Comparison of ENCODE assay signal across 27 cellular contexts in the genomic region with DNA sequence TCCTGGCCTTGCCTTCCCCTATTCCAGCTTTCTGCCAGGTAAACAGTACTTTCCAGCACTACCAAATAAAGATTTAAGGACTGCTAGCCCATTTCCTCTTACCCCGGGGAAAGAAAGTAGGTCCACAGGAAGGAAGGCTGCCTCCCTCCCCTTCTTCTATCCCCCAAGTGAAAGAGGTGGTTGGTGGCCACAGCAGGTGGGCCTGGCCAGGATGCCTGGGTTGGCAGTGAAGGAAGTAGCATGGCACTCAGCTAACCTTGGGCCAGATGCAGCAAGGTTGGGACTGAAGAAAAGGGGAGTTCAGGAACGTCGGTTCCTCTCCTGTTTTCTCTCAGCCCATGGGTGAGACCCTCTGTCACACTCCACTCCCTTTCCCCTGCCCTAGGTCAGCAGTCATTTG. TPM values are rescaled to one million over a fixed set of nuclear protein-coding genes. Genes with fewer than 3 reads are reported as not detected.
A peak's percentile ranks its signal among the peaks of the same experiment; 100 is the strongest.
DNase-seq lines count a peak whose midpoint lies in the region; ATAC-seq and TF ChIP-seq lines count a peak whose summit lies in the region.
"Had no signal": no experiment of that assay in that cellular context is flagged by ENCODE, and none has a peak within 500 bp of the region (broad histone marks: within the 10 kb centered on the region; RNA-seq: fewer than 3 reads in every experiment).

No MANE protein-coding gene starts in this region.

- H3K9me3 ChIP-seq in Loucy (ENCODE audit: insufficient read depth, low read depth, low read length), result no peaks in the 10 kb centered on the region
- H3K9me3 ChIP-seq in smooth muscle cell (replicated peaks; ENCODE audit: low read depth), result no peaks in the 10 kb centered on the region
- H3K9me3 ChIP-seq: HAP-1 had no signal

- no peak for ATAC-seq in activated naive CD8-positive, alpha-beta T cell treated with anti-CD3 and anti-CD28 coated beads, Interleukin-2, amount 10 ng/mL, durations not matched to agents 7 days and 5 days (ENCODE audit: low read depth)
- ATAC-seq in stimulated activated naive B cell treated with anti-CD40 and anti-IgM and Interleukin-4, amounts not matched to agents 10 μg/mL and 1 μg/mL and 100 μg/mL, for 72 hours (replicated peaks), result no peak
- ATAC-seq: activated CD4-positive, CD25-positive, alpha-beta regulatory T cell treated with anti-CD3 and anti-CD28 coated beads, Interleukin-2, amount 50 U/mL, for 24 hours; left lobe of liver; naive thymus-derived CD8-positive, alpha-beta T cell; right cardiac atrium; Right ventricle myocardium inferior had no signal

- H4K20me1 ChIP-seq in Loucy (ENCODE audit: insufficient read depth, low read length, poor library complexity, severe bottlenecking) (no peaks in the 10 kb centered on the region), smooth muscle cell (ENCODE audit: low read depth) (no peaks in the 10 kb centered on the region)

- H3K27ac Mint-ChIP-seq in activated naive CD4-positive, alpha-beta T cell treated with anti-CD3 and anti-CD28 coated beads, Interleukin-2, amount 50 U/mL, for 24 hours, result peak overlapping the region; percentile 27
- H3K27ac Mint-ChIP-seq in activated naive CD8-positive, alpha-beta T cell treated with anti-CD3 and anti-CD28 coated beads, Interleukin-2, amount 10 ng/mL, durations not matched to agents 7 days and 5 days, result no peak overlapping the region
- peak overlapping the region; percentile 65 for H3K27ac Mint-ChIP-seq in stimulated activated naive B cell treated with anti-CD40 and anti-IgM and Interleukin-4, amounts not matched to agents 10 μg/mL and 1 μg/mL and 100 μg/mL, for 72 hours

- H2AFZ ChIP-seq in Loucy (ENCODE audit: low read length), result no peak overlapping the region
- no peak overlapping the region for H2AFZ ChIP-seq in smooth muscle cell (ENCODE audit: low read depth)
- H2AFZ ChIP-seq: parathyroid adenoma had no signal

- TF ChIP-seq CTCF in Loucy (conservative IDR thresholded peaks at IDR 0.05; ENCODE audit: low read length), result no peak
- TF ChIP-seq CTCF in smooth muscle cell (IDR thresholded peaks at IDR 0.05; ENCODE audit: borderline replicate concordance, insufficient read depth, poor library complexity, severe bottlenecking), result no peak

- H3K9me3 Mint-ChIP-seq in activated naive CD4-positive, alpha-beta T cell treated with anti-CD3 and anti-CD28 coated beads, Interleukin-2, amount 50 U/mL, for 24 hours, result no peaks in the 10 kb centered on the region
- no peaks in the 10 kb centered on the region for H3K9me3 Mint-ChIP-seq in activated naive CD8-positive, alpha-beta T cell treated with anti-CD3 and anti-CD28 coated beads, Interleukin-2, amount 10 ng/mL, durations not matched to agents 7 days and 5 days
- peaks cover 0 to 2% of the 10 kb centered on the region in 2 donors for H3K9me3 Mint-ChIP-seq in stimulated activated naive B cell treated with anti-CD40 and anti-IgM and Interleukin-4, amounts not matched to agents 10 μg/mL and 1 μg/mL and 100 μg/mL, for 72 hours
- H3K9me3 Mint-ChIP-seq: CD14-positive monocyte; naive thymus-derived CD8-positive, alpha-beta T cell had no signal

- peaks cover 14% of the 10 kb centered on the region for H3K36me3 Mint-ChIP-seq in activated naive CD4-positive, alpha-beta T cell treated with anti-CD3 and anti-CD28 coated beads, Interleukin-2, amount 50 U/mL, for 24 hours
- peaks cover 26% of the 10 kb centered on the region for H3K36me3 Mint-ChIP-seq in activated naive CD8-positive, alpha-beta T cell treated with anti-CD3 and anti-CD28 coated beads, Interleukin-2, amount 10 ng/mL, durations not matched to agents 7 days and 5 days
- H3K36me3 Mint-ChIP-seq in stimulated activated naive B cell treated with anti-CD40 and anti-IgM and Interleukin-4, amounts not matched to agents 10 μg/mL and 1 μg/mL and 100 μg/mL, for 72 hours, result peaks cover 16 to 53% of the 10 kb centered on the region in 2 donors

- H3K36me3 ChIP-seq in Loucy (ENCODE audit: insufficient read depth, low read length), result peaks cover 3% of the 10 kb centered on the region; the same call in 1 of the 2 replicates
- H3K36me3 ChIP-seq in smooth muscle cell (ENCODE audit: low read depth), result no peaks in the 10 kb centered on the region

- peaks cover 18% of the 10 kb centered on the region for H3F3A ChIP-seq in Loucy (ENCODE audit: low read depth)
- peaks cover 15% of the 10 kb centered on the region for H3F3A ChIP-seq in smooth muscle cell (ENCODE audit: low read depth)

- H3K27ac ChIP-seq in smooth muscle cell (ENCODE audit: low read depth), result no peak overlapping the region
- H3K27ac ChIP-seq: parathyroid adenoma had no signal

- H3K4me1 ChIP-seq in Loucy (ENCODE audit: insufficient read depth, low read length, poor library complexity, severe bottlenecking), result peaks cover 54% of the 10 kb centered on the region
- H3K4me1 ChIP-seq in smooth muscle cell (ENCODE audit: low read depth), result peaks cover 6% of the 10 kb centered on the region
- H3K4me1 ChIP-seq: HAP-1, parathyroid adenoma had no signal

- peaks cover 37% of the 10 kb centered on the region; the same call in 1 of the 2 replicates for H3K79me2 ChIP-seq in Loucy (ENCODE audit: insufficient read depth, low read length)
- peaks cover 28% of the 10 kb centered on the region for H3K79me2 ChIP-seq in smooth muscle cell (ENCODE audit: low read depth)

- H3K4me2 ChIP-seq in Loucy (ENCODE audit: low read depth, low read length, poor library complexity, severe bottlenecking), result peak overlapping the region; percentile 80
- no peak overlapping the region for H3K4me2 ChIP-seq in smooth muscle cell

- peaks cover 60% of the 10 kb centered on the region for H3K4me1 Mint-ChIP-seq in activated naive CD4-positive, alpha-beta T cell treated with anti-CD3 and anti-CD28 coated beads, Interleukin-2, amount 50 U/mL, for 24 hours
- peaks cover 46% of the 10 kb centered on the region for H3K4me1 Mint-ChIP-seq in activated naive CD8-positive, alpha-beta T cell treated with anti-CD3 and anti-CD28 coated beads, Interleukin-2, amount 10 ng/mL, durations not matched to agents 7 days and 5 days
- H3K4me1 Mint-ChIP-seq in stimulated activated naive B cell treated with anti-CD40 and anti-IgM and Interleukin-4, amounts not matched to agents 10 μg/mL and 1 μg/mL and 100 μg/mL, for 72 hours, result peaks cover 49 to 63% of the 10 kb centered on the region in 2 donors

- no peaks in the 10 kb centered on the region for H3K9me2 ChIP-seq in Loucy (replicated peaks; ENCODE audit: low read depth, low read length)

- no peaks in the 10 kb centered on the region for H3K27me3 Mint-ChIP-seq in activated naive CD4-positive, alpha-beta T cell treated with anti-CD3 and anti-CD28 coated beads, Interleukin-2, amount 50 U/mL, for 24 hours
- H3K27me3 Mint-ChIP-seq in activated naive CD8-positive, alpha-beta T cell treated with anti-CD3 and anti-CD28 coated beads, Interleukin-2, amount 10 ng/mL, durations not matched to agents 7 days and 5 days, result peaks cover 3% of the 10 kb centered on the region
- no peaks in the 10 kb centered on the region for H3K27me3 Mint-ChIP-seq in stimulated activated naive B cell treated with anti-CD40 and anti-IgM and Interleukin-4, amounts not matched to agents 10 μg/mL and 1 μg/mL and 100 μg/mL, for 72 hours
- H3K27me3 Mint-ChIP-seq: naive thymus-derived CD8-positive, alpha-beta T cell had no signal

- peak overlapping the region; percentile 3 for H3K4me3 Mint-ChIP-seq in activated naive CD4-positive, alpha-beta T cell treated with anti-CD3 and anti-CD28 coated beads, Interleukin-2, amount 50 U/mL, for 24 hours
- peak overlapping the region; percentile 47 for H3K4me3 Mint-ChIP-seq in activated naive CD8-positive, alpha-beta T cell treated with anti-CD3 and anti-CD28 coated beads, Interleukin-2, amount 10 ng/mL, durations not matched to agents 7 days and 5 days
- peak overlapping the region in 1 of 2 donors; percentile 17 for H3K4me3 Mint-ChIP-seq in stimulated activated naive B cell treated with anti-CD40 and anti-IgM and Interleukin-4, amounts not matched to agents 10 μg/mL and 1 μg/mL and 100 μg/mL, for 72 hours
- H3K4me3 Mint-ChIP-seq: CD14-positive monocyte had no signal

- H3K27me3 ChIP-seq in Loucy (ENCODE audit: insufficient read depth, low read length, poor library complexity, severe bottlenecking) (no peaks in the 10 kb centered on the region), smooth muscle cell (ENCODE audit: low read depth) (no peaks in the 10 kb centered on the region)

- DNase-seq in activated naive CD4-positive, alpha-beta T cell (lab: John Stamatoyannopoulos, UW), result no peak
- DNase-seq in activated naive CD8-positive, alpha-beta T cell treated with anti-CD3 and anti-CD28 coated beads, Interleukin-2, amount 10 ng/mL, durations not matched to agents 7 days and 5 days, result no peak
- DNase-seq in stimulated activated naive B cell treated with anti-CD40 and anti-IgM and Interleukin-4, amounts not matched to agents 10 μg/mL and 1 μg/mL and 100 μg/mL, for 72 hours, result no peak
- DNase-seq in NCI-H526 (lab: John Stamatoyannopoulos, UW) (no peak), smooth muscle cell (lab: John Stamatoyannopoulos, UW; ENCODE audit: unreplicated experiment) (no peak), NCI-H2107 treated with DMSO at 0.1 percent for 48 hours (lab: John Stamatoyannopoulos, UW; ENCODE audit: unreplicated experiment) (no peak)
- DNase-seq: amygdala; cortex of kidney; DMS 273 treated with DMSO at 0.1 percent for 48 hours; head of caudate nucleus; KBM-7; MV-4-11; naive thymus-derived CD8-positive, alpha-beta T cell; NCI-H1694; OCI-M1; right cardiac atrium had no signal

- peak overlapping the region; percentile 51 for H3K4me3 ChIP-seq in Loucy (ENCODE audit: low read length, poor library complexity, severe bottlenecking)
- H3K4me3 ChIP-seq in smooth muscle cell, result no peak overlapping the region
- H3K4me3 ChIP-seq: HAP-1 had no signal

- POLR2A ChIA-PET in activated naive CD8-positive, alpha-beta T cell treated with anti-CD3 and anti-CD28 coated beads, Interleukin-2, amount 10 ng/mL, durations not matched to agents 7 days and 5 days (lab: Charles Lee), result interaction anchor here (1.2 to 6.4 kb wide), 2 partner anchors 13 to 23 kb away, joined by 3 to 101 read pairs; a partner anchor contains a TSS

- WGBS in smooth muscle cell (ENCODE audit: low lambda C conversion rate), result 98% methylated on average over 3 of the region's 3 CpGs

- H3K9ac ChIP-seq in Loucy (ENCODE audit: low read depth, low read length, poor library complexity, severe bottlenecking) (peak overlapping the region; percentile 53), smooth muscle cell (ENCODE audit: low read depth) (no peak overlapping the region)
- H3K9ac ChIP-seq: parathyroid adenoma had no signal

RNA-seq across cellular contexts. Expression of a gene that starts 8.9 kb away (rescaled TPM):
- total RNA-seq in activated naive CD8-positive, alpha-beta T cell treated with anti-CD3 and anti-CD28 coated beads, Interleukin-2, amount 10 ng/mL, durations not matched to agents 7 days and 5 days, result 10 to 100 TPM; 15.4 to 17.6 TPM
- 8.1 and 28.2 TPM in 2 replicates for total RNA-seq in smooth muscle cell
- polyA plus RNA-seq in smooth muscle cell, result 23.5 and 25.9 TPM in 2 replicates

RNA-seq across cellular contexts. Expression of a gene that starts 9.9 kb away (rescaled TPM):
- 1 to 10 TPM; 4.5 to 5.5 TPM for total RNA-seq in activated naive CD8-positive, alpha-beta T cell treated with anti-CD3 and anti-CD28 coated beads, Interleukin-2, amount 10 ng/mL, durations not matched to agents 7 days and 5 days
- total RNA-seq in smooth muscle cell, result 0.90 and 1.0 TPM in 2 replicates
- 2.3 and 2.4 TPM in 2 replicates for polyA plus RNA-seq in smooth muscle cell
- total RNA-seq: HT-29, left lobe of liver had no signal
- polyA plus RNA-seq: CD14-positive monocyte had no signal

RNA-seq across cellular contexts. Expression of a gene that starts 14.5 kb away (rescaled TPM):
- 100 to 1,000 TPM; 531 to 555 TPM for total RNA-seq in activated naive CD8-positive, alpha-beta T cell treated with anti-CD3 and anti-CD28 coated beads, Interleukin-2, amount 10 ng/mL, durations not matched to agents 7 days and 5 days
- 137 and 153 TPM in 2 replicates for total RNA-seq in smooth muscle cell
- polyA plus RNA-seq in smooth muscle cell, result 117 and 146 TPM in 2 replicates

RNA-seq across cellular contexts. Expression of a gene that starts 15.8 kb away (rescaled TPM):
- 10 to 100 TPM; 15.2 to 16.7 TPM for total RNA-seq in activated naive CD8-positive, alpha-beta T cell treated with anti-CD3 and anti-CD28 coated beads, Interleukin-2, amount 10 ng/mL, durations not matched to agents 7 days and 5 days
- 1.8 TPM in 1 of 2 replicates, not detected in the other for total RNA-seq in smooth muscle cell
- polyA plus RNA-seq in smooth muscle cell, result 0.74 TPM in 1 of 2 replicates, not detected in the other
- total RNA-seq: A673, HT-29, right cardiac atrium, Right ventricle myocardium inferior had no signal
- polyA plus RNA-seq: endothelial cell of umbilical vein had no signal

RNA-seq across cellular contexts. Expression of a gene that starts 19.1 kb away (rescaled TPM):
- total RNA-seq in activated naive CD8-positive, alpha-beta T cell treated with anti-CD3 and anti-CD28 coated beads, Interleukin-2, amount 10 ng/mL, durations not matched to agents 7 days and 5 days, result 10 to 100 TPM; 18.5 to 18.6 TPM
- total RNA-seq in smooth muscle cell, result 0.94 and 3.0 TPM in 2 replicates
- 1.5 and 2.4 TPM in 2 replicates for polyA plus RNA-seq in smooth muscle cell
- total RNA-seq: endothelial cell of umbilical vein, HT-29 had no signal
- polyA plus RNA-seq: endothelial cell of umbilical vein had no signal
